Comparison of ENCODE assay signal across 1 cellular context in the genomic region with DNA sequence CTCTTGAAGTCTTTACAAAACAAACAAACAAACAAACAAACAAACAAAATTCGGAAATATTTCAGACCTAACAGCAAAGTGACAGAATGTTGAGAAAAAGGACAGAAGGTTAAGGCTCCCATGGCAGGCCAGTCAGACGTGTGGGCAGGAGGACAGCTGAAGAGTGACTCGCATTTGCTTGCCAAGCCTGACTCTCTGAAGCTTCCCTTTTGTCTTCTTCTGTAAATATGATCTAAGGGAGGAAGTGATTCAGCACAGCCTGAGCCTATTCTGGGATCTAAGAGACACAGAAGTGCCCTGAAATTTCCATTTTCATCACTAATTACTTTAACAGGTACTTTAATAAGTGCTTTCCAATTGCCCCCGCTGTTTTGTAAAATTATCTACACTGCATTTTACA.
A peak's percentile ranks its signal among the peaks of the same experiment; 100 is the strongest.
TF ChIP-seq lines count a peak whose summit lies in the region.

No MANE protein-coding gene starts in this region.

TF ChIP-seq in SK-N-SH, 30 proteins besides CTCF, POLR2A, EP300 and RAD21 (continued from another document):
- peak; percentile 28; the same call in 1 of the 2 replicates for TF ChIP-seq TCF12 (IDR thresholded peaks at IDR 0.05)
- TF ChIP-seq TAF1 (IDR thresholded peaks at IDR 0.05; ENCODE audit: borderline replicate concordance, low read depth, low read length): no peak
- TF ChIP-seq, protein P1, sequence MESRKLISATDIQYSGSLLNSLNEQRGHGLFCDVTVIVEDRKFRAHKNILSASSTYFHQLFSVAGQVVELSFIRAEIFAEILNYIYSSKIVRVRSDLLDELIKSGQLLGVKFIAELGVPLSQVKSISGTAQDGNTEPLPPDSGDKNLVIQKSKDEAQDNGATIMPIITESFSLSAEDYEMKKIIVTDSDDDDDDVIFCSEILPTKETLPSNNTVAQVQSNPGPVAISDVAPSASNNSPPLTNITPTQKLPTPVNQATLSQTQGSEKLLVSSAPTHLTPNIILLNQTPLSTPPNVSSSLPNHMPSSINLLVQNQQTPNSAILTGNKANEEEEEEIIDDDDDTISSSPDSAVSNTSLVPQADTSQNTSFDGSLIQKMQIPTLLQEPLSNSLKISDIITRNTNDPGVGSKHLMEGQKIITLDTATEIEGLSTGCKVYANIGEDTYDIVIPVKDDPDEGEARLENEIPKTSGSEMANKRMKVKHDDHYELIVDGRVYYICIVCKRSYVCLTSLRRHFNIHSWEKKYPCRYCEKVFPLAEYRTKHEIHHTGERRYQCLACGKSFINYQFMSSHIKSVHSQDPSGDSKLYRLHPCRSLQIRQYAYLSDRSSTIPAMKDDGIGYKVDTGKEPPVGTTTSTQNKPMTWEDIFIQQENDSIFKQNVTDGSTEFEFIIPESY (IDR thresholded peaks at IDR 0.05; ENCODE audit: borderline replicate concordance, low read depth): no peak
- TF ChIP-seq, protein P2, sequence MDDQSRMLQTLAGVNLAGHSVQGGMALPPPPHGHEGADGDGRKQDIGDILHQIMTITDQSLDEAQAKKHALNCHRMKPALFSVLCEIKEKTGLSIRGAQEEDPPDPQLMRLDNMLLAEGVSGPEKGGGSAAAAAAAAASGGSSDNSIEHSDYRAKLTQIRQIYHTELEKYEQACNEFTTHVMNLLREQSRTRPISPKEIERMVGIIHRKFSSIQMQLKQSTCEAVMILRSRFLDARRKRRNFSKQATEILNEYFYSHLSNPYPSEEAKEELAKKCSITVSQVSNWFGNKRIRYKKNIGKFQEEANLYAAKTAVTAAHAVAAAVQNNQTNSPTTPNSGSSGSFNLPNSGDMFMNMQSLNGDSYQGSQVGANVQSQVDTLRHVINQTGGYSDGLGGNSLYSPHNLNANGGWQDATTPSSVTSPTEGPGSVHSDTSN (IDR thresholded peaks at IDR 0.05): peak; percentile 53
- TF ChIP-seq TEAD4 (IDR thresholded peaks at IDR 0.05; ENCODE audit: borderline replicate concordance, insufficient read depth): no peak
- TF ChIP-seq EZH2phosphoT487 (IDR thresholded peaks at IDR 0.05; ENCODE audit: borderline replicate concordance, low read depth): no peak
- TF ChIP-seq, protein P3, sequence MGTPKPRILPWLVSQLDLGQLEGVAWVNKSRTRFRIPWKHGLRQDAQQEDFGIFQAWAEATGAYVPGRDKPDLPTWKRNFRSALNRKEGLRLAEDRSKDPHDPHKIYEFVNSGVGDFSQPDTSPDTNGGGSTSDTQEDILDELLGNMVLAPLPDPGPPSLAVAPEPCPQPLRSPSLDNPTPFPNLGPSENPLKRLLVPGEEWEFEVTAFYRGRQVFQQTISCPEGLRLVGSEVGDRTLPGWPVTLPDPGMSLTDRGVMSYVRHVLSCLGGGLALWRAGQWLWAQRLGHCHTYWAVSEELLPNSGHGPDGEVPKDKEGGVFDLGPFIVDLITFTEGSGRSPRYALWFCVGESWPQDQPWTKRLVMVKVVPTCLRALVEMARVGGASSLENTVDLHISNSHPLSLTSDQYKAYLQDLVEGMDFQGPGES (IDR thresholded peaks at IDR 0.05; ENCODE audit: low read depth, low read length): no peak
- TF ChIP-seq RFX5 (IDR thresholded peaks at IDR 0.05; ENCODE audit: low read length): no peak
- TF ChIP-seq POLR2AphosphoS5 (IDR thresholded peaks at IDR 0.05; ENCODE audit: low read depth, low read length): no peak
- no peak for TF ChIP-seq FOXJ3 (CRISPR knock-in tag; IDR thresholded peaks at IDR 0.05)
- no peak for TF ChIP-seq MXI1 (IDR thresholded peaks at IDR 0.05; ENCODE audit: low read depth, low read length)
- no peak for TF ChIP-seq CHD2 (IDR thresholded peaks at IDR 0.05; ENCODE audit: low read length, partially characterized antibody)
- TF ChIP-seq USF1 (IDR thresholded peaks at IDR 0.05; ENCODE audit: borderline replicate concordance, low read depth): no peak
- TF ChIP-seq MEF2A (IDR thresholded peaks at IDR 0.05; ENCODE audit: borderline replicate concordance, low read depth): no peak; the same call in 1 of the 2 replicates
- TF ChIP-seq, protein P4, sequence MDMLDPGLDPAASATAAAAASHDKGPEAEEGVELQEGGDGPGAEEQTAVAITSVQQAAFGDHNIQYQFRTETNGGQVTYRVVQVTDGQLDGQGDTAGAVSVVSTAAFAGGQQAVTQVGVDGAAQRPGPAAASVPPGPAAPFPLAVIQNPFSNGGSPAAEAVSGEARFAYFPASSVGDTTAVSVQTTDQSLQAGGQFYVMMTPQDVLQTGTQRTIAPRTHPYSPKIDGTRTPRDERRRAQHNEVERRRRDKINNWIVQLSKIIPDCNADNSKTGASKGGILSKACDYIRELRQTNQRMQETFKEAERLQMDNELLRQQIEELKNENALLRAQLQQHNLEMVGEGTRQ (IDR thresholded peaks at IDR 0.05; ENCODE audit: borderline replicate concordance, low read depth, low read length): no peak
- TF ChIP-seq FOXM1 (IDR thresholded peaks at IDR 0.05; ENCODE audit: low read depth): no peak
- no peak for TF ChIP-seq SIN3A (IDR thresholded peaks at IDR 0.05; ENCODE audit: borderline replicate concordance, low read depth, low read length)
- TF ChIP-seq FOSL2 (IDR thresholded peaks at IDR 0.05; ENCODE audit: borderline replicate concordance, low read depth): no peak
